ENCODE assay signal across 1 cellular context in genomic region chr12:114681149-114681849, GRCh38.
TF ChIP-seq lines count a peak whose summit lies in the region.

No MANE protein-coding gene starts in this region.

TF ChIP-seq in GM23338, 12 proteins besides CTCF, POLR2A, EP300 and RAD21 (continued from another document):
- TF ChIP-seq, protein P1, sequence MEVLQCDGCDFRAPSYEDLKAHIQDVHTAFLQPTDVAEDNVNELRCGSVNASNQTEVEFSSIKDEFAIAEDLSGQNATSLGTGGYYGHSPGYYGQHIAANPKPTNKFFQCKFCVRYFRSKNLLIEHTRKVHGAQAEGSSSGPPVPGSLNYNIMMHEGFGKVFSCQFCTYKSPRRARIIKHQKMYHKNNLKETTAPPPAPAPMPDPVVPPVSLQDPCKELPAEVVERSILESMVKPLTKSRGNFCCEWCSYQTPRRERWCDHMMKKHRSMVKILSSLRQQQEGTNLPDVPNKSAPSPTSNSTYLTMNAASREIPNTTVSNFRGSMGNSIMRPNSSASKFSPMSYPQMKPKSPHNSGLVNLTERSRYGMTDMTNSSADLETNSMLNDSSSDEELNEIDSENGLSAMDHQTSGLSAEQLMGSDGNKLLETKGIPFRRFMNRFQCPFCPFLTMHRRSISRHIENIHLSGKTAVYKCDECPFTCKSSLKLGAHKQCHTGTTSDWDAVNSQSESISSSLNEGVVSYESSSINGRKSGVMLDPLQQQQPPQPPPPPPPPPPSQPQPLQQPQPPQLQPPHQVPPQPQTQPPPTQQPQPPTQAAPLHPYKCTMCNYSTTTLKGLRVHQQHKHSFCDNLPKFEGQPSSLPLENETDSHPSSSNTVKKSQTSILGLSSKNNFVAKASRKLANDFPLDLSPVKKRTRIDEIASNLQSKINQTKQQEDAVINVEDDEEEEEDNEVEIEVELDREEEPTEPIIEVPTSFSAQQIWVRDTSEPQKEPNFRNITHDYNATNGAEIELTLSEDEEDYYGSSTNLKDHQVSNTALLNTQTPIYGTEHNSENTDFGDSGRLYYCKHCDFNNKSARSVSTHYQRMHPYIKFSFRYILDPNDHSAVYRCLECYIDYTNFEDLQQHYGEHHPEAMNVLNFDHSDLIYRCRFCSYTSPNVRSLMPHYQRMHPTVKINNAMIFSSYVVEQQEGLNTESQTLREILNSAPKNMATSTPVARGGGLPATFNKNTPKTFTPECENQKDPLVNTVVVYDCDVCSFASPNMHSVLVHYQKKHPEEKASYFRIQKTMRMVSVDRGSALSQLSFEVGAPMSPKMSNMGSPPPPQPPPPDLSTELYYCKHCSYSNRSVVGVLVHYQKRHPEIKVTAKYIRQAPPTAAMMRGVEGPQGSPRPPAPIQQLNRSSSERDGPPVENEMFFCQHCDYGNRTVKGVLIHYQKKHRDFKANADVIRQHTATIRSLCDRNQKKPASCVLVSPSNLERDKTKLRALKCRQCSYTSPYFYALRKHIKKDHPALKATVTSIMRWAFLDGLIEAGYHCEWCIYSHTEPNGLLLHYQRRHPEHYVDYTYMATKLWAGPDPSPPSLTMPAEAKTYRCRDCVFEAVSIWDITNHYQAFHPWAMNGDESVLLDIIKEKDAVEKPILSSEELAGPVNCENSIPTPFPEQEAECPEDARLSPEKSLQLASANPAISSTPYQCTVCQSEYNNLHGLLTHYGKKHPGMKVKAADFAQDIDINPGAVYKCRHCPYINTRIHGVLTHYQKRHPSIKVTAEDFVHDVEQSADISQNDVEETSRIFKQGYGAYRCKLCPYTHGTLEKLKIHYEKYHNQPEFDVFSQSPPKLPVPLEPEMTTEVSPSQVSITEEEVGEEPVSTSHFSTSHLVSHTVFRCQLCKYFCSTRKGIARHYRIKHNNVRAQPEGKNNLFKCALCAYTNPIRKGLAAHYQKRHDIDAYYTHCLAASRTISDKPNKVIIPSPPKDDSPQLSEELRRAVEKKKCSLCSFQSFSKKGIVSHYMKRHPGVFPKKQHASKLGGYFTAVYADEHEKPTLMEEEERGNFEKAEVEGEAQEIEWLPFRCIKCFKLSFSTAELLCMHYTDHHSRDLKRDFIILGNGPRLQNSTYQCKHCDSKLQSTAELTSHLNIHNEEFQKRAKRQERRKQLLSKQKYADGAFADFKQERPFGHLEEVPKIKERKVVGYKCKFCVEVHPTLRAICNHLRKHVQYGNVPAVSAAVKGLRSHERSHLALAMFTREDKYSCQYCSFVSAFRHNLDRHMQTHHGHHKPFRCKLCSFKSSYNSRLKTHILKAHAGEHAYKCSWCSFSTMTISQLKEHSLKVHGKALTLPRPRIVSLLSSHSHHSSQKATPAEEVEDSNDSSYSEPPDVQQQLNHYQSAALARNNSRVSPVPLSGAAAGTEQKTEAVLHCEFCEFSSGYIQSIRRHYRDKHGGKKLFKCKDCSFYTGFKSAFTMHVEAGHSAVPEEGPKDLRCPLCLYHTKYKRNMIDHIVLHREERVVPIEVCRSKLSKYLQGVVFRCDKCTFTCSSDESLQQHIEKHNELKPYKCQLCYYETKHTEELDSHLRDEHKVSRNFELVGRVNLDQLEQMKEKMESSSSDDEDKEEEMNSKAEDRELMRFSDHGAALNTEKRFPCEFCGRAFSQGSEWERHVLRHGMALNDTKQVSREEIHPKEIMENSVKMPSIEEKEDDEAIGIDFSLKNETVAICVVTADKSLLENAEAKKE (CRISPR knock-in tag; IDR thresholded peaks at IDR 0.05), result no peak
- TF ChIP-seq EZH2 (IDR thresholded peaks at IDR 0.05; ENCODE audit: low read depth, unreplicated experiment), result peak; percentile 94
